20 cellular contexts compared by ENCODE assay signal in the genomic region with DNA sequence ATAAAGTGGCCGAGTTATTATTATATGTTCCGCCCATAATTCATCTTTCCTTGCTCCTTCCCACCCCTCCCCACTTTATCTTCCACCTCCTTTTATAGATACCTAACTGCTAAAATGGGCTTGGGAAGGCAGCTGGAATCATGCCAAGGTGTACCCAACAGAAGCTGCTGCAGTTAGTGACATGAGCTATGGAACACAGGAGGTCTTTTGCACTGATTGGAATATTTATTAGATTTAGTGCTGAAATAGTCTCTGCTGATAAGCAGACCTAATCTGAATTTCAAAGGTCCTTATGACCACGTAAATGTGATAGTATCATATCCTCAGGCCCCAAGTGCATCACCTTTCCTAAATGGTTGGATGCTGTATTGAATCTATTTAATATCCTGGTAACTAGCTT.
"Had no signal": no experiment of that assay in that cellular context is flagged by ENCODE, and none has a peak within 500 bp of the region (broad histone marks: within the 10 kb centered on the region; RNA-seq: fewer than 3 reads in every experiment).

No MANE protein-coding gene starts in this region.

- ATAC-seq: activated T-helper 17 cell treated with anti-CD3 and anti-CD28 coated beads, Interleukin-2, amount 50 U/mL, for 72 hours; natural killer cell; stimulated activated naive B cell treated with anti-CD40 and anti-IgM and Interleukin-4, amounts not matched to agents 10 μg/mL and 1 μg/mL and 100 μg/mL, for 72 hours had no signal

- H3K27me3 ChIP-seq: breast epithelium, colonic mucosa, esophagus muscularis mucosa, transverse colon had no signal

- H3K36me3 ChIP-seq: breast epithelium, colonic mucosa, esophagus muscularis mucosa, left ventricle myocardium inferior, transverse colon had no signal

- H3K27ac ChIP-seq: breast epithelium, colonic mucosa, esophagus muscularis mucosa, transverse colon had no signal

- H3K4me3 ChIP-seq: breast epithelium, colonic mucosa, esophagus muscularis mucosa, left ventricle myocardium inferior, transverse colon had no signal

- FAIRE-seq: frontal cortex, TTC549, urothelium cell line had no signal

- DNase-seq: activated naive CD4-positive, alpha-beta T cell treated with Interleukin-2 at 50 U/mL for 16 hours; activated naive CD8-positive, alpha-beta T cell treated with anti-CD3 and anti-CD28 coated beads for 36 hours; activated T-cell treated with anti-CD3 and anti-CD28 coated beads, Interleukin-2, amount 50 U/mL, for 1 hour; colonic mucosa; hippocampal formation; kidney glomerular epithelial cell; left ventricle myocardium inferior; midbrain; natural killer cell; retina; stimulated activated CD4-positive, alpha-beta T cell treated with anti-CD3 and anti-CD28 coated beads, Interleukin-2, amount 100 ng/mL, for 48 hours; stimulated activated CD8-positive, alpha-beta memory T cell treated with anti-CD3 and anti-CD28 coated beads, Interleukin-4, amount 100 ng/mL, for 48 hours; stimulated activated naive B cell treated with anti-CD40 and anti-IgM and Interleukin-4, amounts not matched to agents 10 μg/mL and 1 μg/mL and 100 μg/mL, for 72 hours; transverse colon had no signal

- H3K9me3 ChIP-seq: breast epithelium, colonic mucosa, esophagus muscularis mucosa, left ventricle myocardium inferior, transverse colon had no signal

- H3K4me1 ChIP-seq: breast epithelium had no signal
